ENCODE assay signal across 1 cellular context in the genomic region with DNA sequence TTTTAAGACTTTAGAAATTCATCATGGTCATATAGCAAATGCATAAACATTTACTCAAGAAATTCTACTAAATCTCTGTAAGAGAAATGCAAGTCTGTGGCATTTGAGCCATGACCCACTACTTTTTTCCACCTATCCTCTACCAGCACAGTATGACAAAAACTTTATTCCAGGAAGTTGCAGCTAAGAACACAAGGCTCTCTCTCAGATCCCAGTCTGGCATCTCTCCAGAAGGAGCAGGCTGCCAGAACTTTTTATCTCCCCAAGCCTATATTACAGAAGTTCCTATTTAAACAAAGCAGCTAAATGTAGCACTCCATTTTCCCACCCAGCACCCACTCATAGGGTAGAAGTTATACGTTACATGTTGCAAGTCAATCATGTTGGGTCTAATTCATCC.
A peak's percentile ranks its signal among the peaks of the same experiment; 100 is the strongest.
TF ChIP-seq lines count a peak whose summit lies in the region.

No MANE protein-coding gene starts in this region.

TF ChIP-seq in K562, 482 proteins besides CTCF, POLR2A, EP300 and RAD21 (continued from another document):
- TF ChIP-seq, protein P1, sequence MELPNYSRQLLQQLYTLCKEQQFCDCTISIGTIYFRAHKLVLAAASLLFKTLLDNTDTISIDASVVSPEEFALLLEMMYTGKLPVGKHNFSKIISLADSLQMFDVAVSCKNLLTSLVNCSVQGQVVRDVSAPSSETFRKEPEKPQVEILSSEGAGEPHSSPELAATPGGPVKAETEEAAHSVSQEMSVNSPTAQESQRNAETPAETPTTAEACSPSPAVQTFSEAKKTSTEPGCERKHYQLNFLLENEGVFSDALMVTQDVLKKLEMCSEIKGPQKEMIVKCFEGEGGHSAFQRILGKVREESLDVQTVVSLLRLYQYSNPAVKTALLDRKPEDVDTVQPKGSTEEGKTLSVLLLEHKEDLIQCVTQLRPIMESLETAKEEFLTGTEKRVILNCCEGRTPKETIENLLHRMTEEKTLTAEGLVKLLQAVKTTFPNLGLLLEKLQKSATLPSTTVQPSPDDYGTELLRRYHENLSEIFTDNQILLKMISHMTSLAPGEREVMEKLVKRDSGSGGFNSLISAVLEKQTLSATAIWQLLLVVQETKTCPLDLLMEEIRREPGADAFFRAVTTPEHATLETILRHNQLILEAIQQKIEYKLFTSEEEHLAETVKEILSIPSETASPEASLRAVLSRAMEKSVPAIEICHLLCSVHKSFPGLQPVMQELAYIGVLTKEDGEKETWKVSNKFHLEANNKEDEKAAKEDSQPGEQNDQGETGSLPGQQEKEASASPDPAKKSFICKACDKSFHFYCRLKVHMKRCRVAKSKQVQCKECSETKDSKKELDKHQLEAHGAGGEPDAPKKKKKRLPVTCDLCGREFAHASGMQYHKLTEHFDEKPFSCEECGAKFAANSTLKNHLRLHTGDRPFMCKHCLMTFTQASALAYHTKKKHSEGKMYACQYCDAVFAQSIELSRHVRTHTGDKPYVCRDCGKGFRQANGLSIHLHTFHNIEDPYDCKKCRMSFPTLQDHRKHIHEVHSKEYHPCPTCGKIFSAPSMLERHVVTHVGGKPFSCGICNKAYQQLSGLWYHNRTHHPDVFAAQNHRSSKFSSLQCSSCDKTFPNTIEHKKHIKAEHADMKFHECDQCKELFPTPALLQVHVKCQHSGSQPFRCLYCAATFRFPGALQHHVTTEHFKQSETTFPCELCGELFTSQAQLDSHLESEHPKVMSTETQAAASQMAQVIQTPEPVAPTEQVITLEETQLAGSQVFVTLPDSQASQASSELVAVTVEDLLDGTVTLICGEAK (IDR thresholded peaks at IDR 0.05) = peak; percentile 85
- TF ChIP-seq, protein P1 (CRISPR knock-in tag; IDR thresholded peaks at IDR 0.05) = no peak
- TF ChIP-seq ZBTB8A (IDR thresholded peaks at IDR 0.05; ENCODE audit: partially characterized antibody) (no peak), NFIC (IDR thresholded peaks at IDR 0.05) (peak; percentile 64)
